13 cellular contexts compared by ENCODE assay signal in the genomic region with DNA sequence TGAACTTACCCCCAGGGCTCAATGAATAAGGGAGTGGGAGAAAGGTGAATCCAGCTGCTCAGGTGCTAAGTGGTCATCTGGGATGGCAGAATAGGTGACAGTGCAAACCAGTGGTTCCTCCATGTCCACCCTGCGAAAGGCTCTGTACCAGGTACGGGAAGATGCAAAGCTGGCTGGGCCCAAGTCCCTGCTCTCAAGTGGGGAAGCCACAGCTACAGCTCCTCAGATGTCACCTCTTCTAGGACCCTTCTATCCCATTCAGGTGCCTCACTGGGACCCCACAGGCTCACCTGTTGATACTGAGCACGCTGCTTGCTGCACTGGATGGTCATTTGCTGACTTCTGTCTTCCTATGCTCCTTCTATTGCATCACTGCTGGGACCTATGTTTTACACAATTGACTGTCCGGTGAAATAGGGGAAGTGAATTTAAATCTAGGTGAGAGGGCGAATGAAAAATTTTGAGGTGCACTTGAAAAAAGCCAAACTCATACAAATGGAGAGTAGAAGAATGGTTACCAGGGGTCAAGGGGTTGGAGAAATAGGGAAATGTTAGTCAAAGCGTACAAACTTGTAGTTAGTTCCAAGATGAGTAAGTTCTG. TPM values are rescaled to one million over a fixed set of nuclear protein-coding genes. Genes with fewer than 3 reads are reported as not detected.
DNase-seq lines count a peak whose midpoint lies in the region; ATAC-seq and TF ChIP-seq lines count a peak whose summit lies in the region.
"Had no signal": no experiment of that assay in that cellular context is flagged by ENCODE, and none has a peak within 500 bp of the region (broad histone marks: within the 10 kb centered on the region; RNA-seq: fewer than 3 reads in every experiment).

No MANE protein-coding gene starts in this region.

- no peaks in the 10 kb centered on the region for H3K36me3 ChIP-seq in HEK293 (ENCODE audit: control insufficient read depth in 2 of 2, insufficient read depth in 1 of 2, low read length in 2 of 2)
- no peaks in the 10 kb centered on the region for H3K36me3 ChIP-seq in esophagus muscularis mucosa
- H3K36me3 ChIP-seq in sigmoid colon: no peaks in the 10 kb centered on the region
- H3K36me3 ChIP-seq: BLaER1 had no signal

- H3K4me1 ChIP-seq in HEK293 (ENCODE audit: control insufficient read depth, insufficient read depth, low read length) (no peaks in the 10 kb centered on the region), esophagus muscularis mucosa (no peaks in the 10 kb centered on the region), sigmoid colon (no peaks in the 10 kb centered on the region)
- H3K4me1 ChIP-seq: A549 had no signal

- ATAC-seq in activated naive CD8-positive, alpha-beta T cell treated with anti-CD3 and anti-CD28 coated beads, Interleukin-2, amount 50 U/mL, for 24 hours: no peak
- no peak for ATAC-seq in HG03432 (IDR thresholded peaks at IDR 0.05; ENCODE audit: unreplicated experiment)
- ATAC-seq: A549 had no signal

- no peak overlapping the region for H3K4me3 Mint-ChIP-seq in activated naive CD8-positive, alpha-beta T cell
- no peak overlapping the region for H3K4me3 Mint-ChIP-seq in activated naive CD8-positive, alpha-beta T cell treated with anti-CD3 and anti-CD28 coated beads, Interleukin-2, amount 50 U/mL, for 24 hours
- H3K4me3 Mint-ChIP-seq: CD4-positive, CD25-positive, alpha-beta regulatory T cell; H9 had no signal

- no peaks in the 10 kb centered on the region for H3K27me3 ChIP-seq in esophagus muscularis mucosa
- no peaks in the 10 kb centered on the region for H3K27me3 ChIP-seq in sigmoid colon
- H3K27me3 ChIP-seq: BLaER1 had no signal

- H3K36me3 Mint-ChIP-seq in activated naive CD8-positive, alpha-beta T cell: no peaks in the 10 kb centered on the region
- no peaks in the 10 kb centered on the region for H3K36me3 Mint-ChIP-seq in activated naive CD8-positive, alpha-beta T cell treated with anti-CD3 and anti-CD28 coated beads, Interleukin-2, amount 50 U/mL, for 24 hours (ENCODE audit: low read depth)
- H3K36me3 Mint-ChIP-seq: CD4-positive, CD25-positive, alpha-beta regulatory T cell had no signal

- 87% methylated on average over 6 of the region's 6 CpGs for WGBS in esophagus muscularis mucosa
- WGBS in sigmoid colon, 2 donors: 81 to 87% methylated on average over 6 of the region's 6 CpGs

- TF ChIP-seq EP300 in esophagus muscularis mucosa (IDR thresholded peaks at IDR 0.05) (no peak), sigmoid colon (IDR thresholded peaks at IDR 0.05) (no peak)

- TF ChIP-seq POLR2A in esophagus muscularis mucosa (IDR thresholded peaks at IDR 0.05; ENCODE audit: low read depth): no peak
- no peak for TF ChIP-seq POLR2A in sigmoid colon (IDR thresholded peaks at IDR 0.05)

- intact Hi-C loops in esophagus muscularis mucosa (cut with DNase I): no loop called here
- intact Hi-C loops in sigmoid colon (cut with DNase I): no loop called here

- no peaks in the 10 kb centered on the region for H3K9me3 Mint-ChIP-seq in activated naive CD8-positive, alpha-beta T cell (ENCODE audit: low read depth)
- H3K9me3 Mint-ChIP-seq in activated naive CD8-positive, alpha-beta T cell treated with anti-CD3 and anti-CD28 coated beads, Interleukin-2, amount 50 U/mL, for 24 hours: no peaks in the 10 kb centered on the region

- POLR2A ChIA-PET in HEK293 (lab: Yijun Ruan, JAX): no interaction called here

- H3K27ac ChIP-seq in HEK293 (ENCODE audit: extremely low read depth, low read depth, low read length) (no peak overlapping the region), esophagus muscularis mucosa (replicated peaks in 1 of 4) (no peak overlapping the region), sigmoid colon (no peak overlapping the region)
- H3K27ac ChIP-seq: A549, BLaER1 had no signal

- H3K4me3 ChIP-seq in HEK293 (ENCODE audit: low read depth, low read length) (no peak overlapping the region), esophagus muscularis mucosa (no peak overlapping the region), sigmoid colon (no peak overlapping the region)
- H3K4me3 ChIP-seq: A549, BLaER1 had no signal

- TF ChIP-seq CTCF in HEK293 (tag by site-specific recombination; IDR thresholded peaks at IDR 0.05) (no peak), esophagus muscularis mucosa (IDR thresholded peaks at IDR 0.05) (no peak), sigmoid colon (IDR thresholded peaks at IDR 0.05) (no peak)

- peaks cover 18% of the 10 kb centered on the region for H3K4me1 Mint-ChIP-seq in activated naive CD8-positive, alpha-beta T cell (ENCODE audit: low read depth)
- H3K4me1 Mint-ChIP-seq in activated naive CD8-positive, alpha-beta T cell treated with anti-CD3 and anti-CD28 coated beads, Interleukin-2, amount 50 U/mL, for 24 hours: peaks cover 16% of the 10 kb centered on the region

- no peaks in the 10 kb centered on the region for H3K9me3 ChIP-seq in HEK293 (ENCODE audit: control insufficient read depth, insufficient read depth, low read depth, low read length)
- H3K9me3 ChIP-seq in esophagus muscularis mucosa: no peaks in the 10 kb centered on the region
- no peaks in the 10 kb centered on the region for H3K9me3 ChIP-seq in sigmoid colon

- CTCF ChIA-PET in HEK293 (lab: Yijun Ruan, JAX): interaction anchor here (2.0 kb wide), 1 partner anchor 17 kb away, joined by 10 read pairs; no protein-coding TSS in a partner anchor

- H3K27me3 Mint-ChIP-seq in activated naive CD8-positive, alpha-beta T cell: peaks cover 8% of the 10 kb centered on the region
- peaks cover 4% of the 10 kb centered on the region for H3K27me3 Mint-ChIP-seq in activated naive CD8-positive, alpha-beta T cell treated with anti-CD3 and anti-CD28 coated beads, Interleukin-2, amount 50 U/mL, for 24 hours

- DNase-seq in activated naive CD8-positive, alpha-beta T cell treated with anti-CD3 and anti-CD28 coated beads, Interleukin-2, amount 50 U/mL, for 24 hours: no peak
- peak; percentile 83 for DNase-seq in esophagus muscularis mucosa (ENCODE audit: extremely low spot score)
- DNase-seq in sigmoid colon: no peak
- no peak for DNase-seq in NCI-H82 treated with DMSO at 0.1 percent for 48 hours (lab: John Stamatoyannopoulos, UW; ENCODE audit: unreplicated experiment)
- DNase-seq: CD4-positive, CD25-positive, alpha-beta regulatory T cell; DMS 273 treated with DMSO at 0.1 percent for 48 hours; GOT3; H9 had no signal

- peak overlapping the region; percentile 5 for H3K27ac Mint-ChIP-seq in activated naive CD8-positive, alpha-beta T cell
- no peak overlapping the region for H3K27ac Mint-ChIP-seq in activated naive CD8-positive, alpha-beta T cell treated with anti-CD3 and anti-CD28 coated beads, Interleukin-2, amount 50 U/mL, for 24 hours
- H3K27ac Mint-ChIP-seq: H9 had no signal

TF ChIP-seq in HEK293, 187 proteins besides CTCF, POLR2A, EP300 and RAD21:
- TF ChIP-seq ZNF560 (tag by site-specific recombination; IDR thresholded peaks at IDR 0.05; ENCODE audit: borderline replicate concordance) (no peak), SCRT2 (tag by site-specific recombination; IDR thresholded peaks at IDR 0.05) (peak; percentile 33; the same call in 1 of the 2 replicates), ZBTB17 (tag by site-specific recombination; IDR thresholded peaks at IDR 0.05) (no peak), ZNF707 (tag by site-specific recombination; IDR thresholded peaks at IDR 0.05) (no peak), ZNF354C (tag by site-specific recombination; IDR thresholded peaks at IDR 0.05; ENCODE audit: borderline replicate concordance, low read depth) (no peak), MZF1 (tag by site-specific recombination; IDR thresholded peaks at IDR 0.05; ENCODE audit: borderline replicate concordance) (no peak), ZFP37 (tag by site-specific recombination; IDR thresholded peaks at IDR 0.05) (no peak)

RNA-seq across cellular contexts. Expression of gene PPP4R4, which starts 20.3 kb away (rescaled TPM):
- total RNA-seq in esophagus muscularis mucosa (under 1 TPM in 3 of 4 donors, not detected in 1; 0.19 to 0.83 (median 0.34) TPM), sigmoid colon (1 to 10 TPM in 1 of 4 donors, under 1 TPM in 3; 0.27 to 3.0 (median 0.69) TPM)
- polyA plus RNA-seq in sigmoid colon: under 1 TPM in 2 of 3 donors, not detected in 1; 0.07 to 0.60 TPM

RNA-seq across cellular contexts. Expression of gene IFI27L2, which starts 24.4 kb away (rescaled TPM):
- total RNA-seq in esophagus muscularis mucosa: 10 to 100 TPM; 38.8 to 83.9 (median 64.7) TPM
- total RNA-seq in sigmoid colon: 100 to 1,000 TPM in 2 of 4 donors, 10 to 100 TPM in 2; 47.9 to 145 (median 91.7) TPM
- polyA plus RNA-seq in sigmoid colon: 100 to 1,000 TPM in 1 of 3 donors, 10 to 100 TPM in 2; 63.1 to 126 (median 84.7) TPM

RNA-seq across cellular contexts. Expression of gene IFI27, which starts 43.3 kb away (rescaled TPM):
- total RNA-seq in esophagus muscularis mucosa (100 to 1,000 TPM in 3 of 4 donors, 10 to 100 TPM in 1; 88.0 to 293 (median 180) TPM), sigmoid colon (100 to 1,000 TPM in 2 of 4 donors, 10 to 100 TPM in 2; 25.2 to 183 (median 98.3) TPM)
- polyA plus RNA-seq in sigmoid colon: 1,000 to 10,000 TPM; 1,595 to 3,562 (median 2,792) TPM
